ENCODE assay signal across 8 cellular contexts in genomic region chr1:228108055-228108690, GRCh38. TPM values are rescaled to one million over a fixed set of nuclear protein-coding genes. Genes with fewer than 3 reads are reported as not detected.
DNase-seq lines count a peak whose midpoint lies in the region; ATAC-seq and TF ChIP-seq lines count a peak whose summit lies in the region.

No MANE protein-coding gene starts in this region.

- H3K9me3 ChIP-seq in CD4-positive, CD25-positive, alpha-beta regulatory T cell (ENCODE audit: control insufficient read depth in 2 of 2, low read length in 2 of 2) = no peaks in the 10 kb centered on the region
- no peaks in the 10 kb centered on the region for H3K9me3 ChIP-seq in duodenal mucosa (ENCODE audit: control insufficient read depth in 1 of 2, low read length in 2 of 2)
- no peaks in the 10 kb centered on the region for H3K9me3 ChIP-seq in neural progenitor cell (ENCODE audit: low read depth)

- H3K4me3 Mint-ChIP-seq in CD4-positive, CD25-positive, alpha-beta regulatory T cell = peak overlapping the region; percentile 92 to 94 (median 92)
- H3K4me3 Mint-ChIP-seq in neural progenitor cell = peak overlapping the region; percentile 96

- no peak overlapping the region for H2AFZ ChIP-seq in neural progenitor cell (replicated peaks)

- no peaks in the 10 kb centered on the region for H4K20me1 ChIP-seq in neural progenitor cell (ENCODE audit: low read depth)

- peak overlapping the region in 2 of 3 donors; percentile 92 to 97 for H3K27ac Mint-ChIP-seq in CD4-positive, CD25-positive, alpha-beta regulatory T cell
- H3K27ac Mint-ChIP-seq in neural progenitor cell = no peak overlapping the region

- peaks cover 0 to 55% (median 15%) of the 10 kb centered on the region in 4 donors for H3K4me1 Mint-ChIP-seq in CD4-positive, CD25-positive, alpha-beta regulatory T cell
- peaks cover 28% of the 10 kb centered on the region for H3K4me1 Mint-ChIP-seq in neural progenitor cell

- H3K9ac ChIP-seq in duodenal mucosa (ENCODE audit: low read depth in 1 of 2, low read length in 2 of 2) (peak overlapping the region; percentile 84 to 99), neural progenitor cell (peak overlapping the region; percentile 96)

- H3K36me3 ChIP-seq in CD4-positive, CD25-positive, alpha-beta regulatory T cell (ENCODE audit: control insufficient read depth, insufficient read depth, low read length) = peaks cover 14% of the 10 kb centered on the region
- H3K36me3 ChIP-seq in duodenal mucosa (ENCODE audit: control insufficient read depth in 1 of 2, insufficient read depth in 2 of 2, low read length in 2 of 2) (peaks cover 9 to 14% of the 10 kb centered on the region in 2 donors), neural progenitor cell (no peaks in the 10 kb centered on the region)

- H3K27me3 Mint-ChIP-seq in CD4-positive, CD25-positive, alpha-beta regulatory T cell = no peaks in the 10 kb centered on the region
- H3K27me3 Mint-ChIP-seq in neural progenitor cell (ENCODE audit: insufficient read depth, low read depth) = peaks cover 19% of the 10 kb centered on the region

- peaks cover 14% of the 10 kb centered on the region for H3K79me2 ChIP-seq in neural progenitor cell (ENCODE audit: low read depth)

- DNase-seq in CD4-positive, CD25-positive, alpha-beta regulatory T cell = no peak
- DNase-seq in MV-4-11 (lab: John Stamatoyannopoulos, UW) (peak; percentile 84), neural progenitor cell (ENCODE audit: low spot score) (no peak), kidney tubule cell (ENCODE audit: low spot score) (no peak), iPS-NIHi7 (ENCODE audit: extremely low spot score) (no peak)

- no peaks in the 10 kb centered on the region for H3K27me3 ChIP-seq in CD4-positive, CD25-positive, alpha-beta regulatory T cell (ENCODE audit: control insufficient read depth, insufficient read depth, low read length)
- no peaks in the 10 kb centered on the region for H3K27me3 ChIP-seq in duodenal mucosa (ENCODE audit: control insufficient read depth in 1 of 2, insufficient read depth in 2 of 2, low read length in 2 of 2)
- H3K27me3 ChIP-seq in neural progenitor cell = peaks cover 8% of the 10 kb centered on the region

- TF ChIP-seq CTCF in neural progenitor cell (IDR thresholded peaks at IDR 0.05) = no peak

- peaks cover 0 to 1% (median 0%) of the 10 kb centered on the region in 7 donors for H3K9me3 Mint-ChIP-seq in CD4-positive, CD25-positive, alpha-beta regulatory T cell
- no peaks in the 10 kb centered on the region for H3K9me3 Mint-ChIP-seq in neural progenitor cell

- peaks cover 8% of the 10 kb centered on the region for H3K36me3 Mint-ChIP-seq in CD4-positive, CD25-positive, alpha-beta regulatory T cell
- no peaks in the 10 kb centered on the region for H3K36me3 Mint-ChIP-seq in neural progenitor cell

- H3K4me3 ChIP-seq in CD4-positive, CD25-positive, alpha-beta regulatory T cell (ENCODE audit: low read depth, low read length) = peak overlapping the region; percentile 79
- H3K4me3 ChIP-seq in duodenal mucosa (ENCODE audit: low read depth in 1 of 2, low read length in 2 of 2) (peak overlapping the region; percentile 79 to 98), neural progenitor cell (peak overlapping the region; percentile 99)

- peaks cover 29% of the 10 kb centered on the region for H3K4me1 ChIP-seq in CD4-positive, CD25-positive, alpha-beta regulatory T cell (ENCODE audit: control insufficient read depth, insufficient read depth, low read length, poor library complexity, severe bottlenecking)
- H3K4me1 ChIP-seq in duodenal mucosa (ENCODE audit: control insufficient read depth in 1 of 2, insufficient read depth in 2 of 2, low read length in 2 of 2) (peaks cover 31 to 38% of the 10 kb centered on the region in 2 donors), neural progenitor cell (peaks cover 8% of the 10 kb centered on the region)

- H3K27ac ChIP-seq in CD4-positive, CD25-positive, alpha-beta regulatory T cell (ENCODE audit: insufficient read depth, low read length, poor library complexity, severe bottlenecking) = peak overlapping the region; percentile 84
- H3K27ac ChIP-seq in duodenal mucosa (ENCODE audit: low read depth, low read length) (peak overlapping the region; percentile 91), neural progenitor cell (no peak overlapping the region)

- peaks cover 13% of the 10 kb centered on the region for H3F3A ChIP-seq in neural progenitor cell (ENCODE audit: low read depth)

- ATAC-seq in CD4-positive, CD25-positive, alpha-beta regulatory T cell (ENCODE audit: low read depth in 2 of 2) = no peak
- ATAC-seq in GM18511 (IDR thresholded peaks at IDR 0.05; ENCODE audit: unreplicated experiment) (no peak), GM21825 (IDR thresholded peaks at IDR 0.05; ENCODE audit: unreplicated experiment) (no peak)

- peak overlapping the region; percentile 86 for H3K4me2 ChIP-seq in neural progenitor cell

RNA-seq across cellular contexts. Expression of gene MRPL55, which starts 0.9 kb away (rescaled TPM):
- 62.5 TPM for total RNA-seq in CD4-positive, CD25-positive, alpha-beta regulatory T cell
- 100 to 1,000 TPM; 126 to 163 (median 143) TPM for polyA plus RNA-seq in CD4-positive, CD25-positive, alpha-beta regulatory T cell
- 42.4 and 68.3 TPM in 2 replicates for total RNA-seq in neural progenitor cell (ENCODE audit: low replicate concordance)

RNA-seq across cellular contexts. Expression of gene C1orf35, which starts 5.0 kb away (rescaled TPM):
- 23.5 TPM for total RNA-seq in CD4-positive, CD25-positive, alpha-beta regulatory T cell
- 10 to 100 TPM; 18.0 to 24.0 (median 21.2) TPM for polyA plus RNA-seq in CD4-positive, CD25-positive, alpha-beta regulatory T cell
- total RNA-seq in neural progenitor cell (ENCODE audit: low replicate concordance) = 11.8 and 19.7 TPM in 2 replicates

RNA-seq across cellular contexts. Expression of gene ARF1, which starts 25.7 kb away (rescaled TPM):
- total RNA-seq in CD4-positive, CD25-positive, alpha-beta regulatory T cell = 335 TPM
- polyA plus RNA-seq in CD4-positive, CD25-positive, alpha-beta regulatory T cell = 100 to 1,000 TPM; 445 to 517 (median 481) TPM
- total RNA-seq in neural progenitor cell (ENCODE audit: low replicate concordance) = 95.1 and 147 TPM in 2 replicates

RNA-seq across cellular contexts. Expression of gene GUK1, which starts 31.9 kb away (rescaled TPM):
- 270 TPM for total RNA-seq in CD4-positive, CD25-positive, alpha-beta regulatory T cell
- polyA plus RNA-seq in CD4-positive, CD25-positive, alpha-beta regulatory T cell = 100 to 1,000 TPM; 329 to 413 (median 371) TPM
- 87.7 and 119 TPM in 2 replicates for total RNA-seq in neural progenitor cell (ENCODE audit: low replicate concordance)

RNA-seq across cellular contexts. Expression of gene GJC2, which starts 41.6 kb away (rescaled TPM):
- total RNA-seq in CD4-positive, CD25-positive, alpha-beta regulatory T cell = 2.8 TPM
- polyA plus RNA-seq in CD4-positive, CD25-positive, alpha-beta regulatory T cell = not detected
- 0.25 TPM in 1 of 2 replicates, not detected in the other for total RNA-seq in neural progenitor cell (ENCODE audit: low replicate concordance)
